25 cellular contexts compared by ENCODE assay signal in the genomic region with DNA sequence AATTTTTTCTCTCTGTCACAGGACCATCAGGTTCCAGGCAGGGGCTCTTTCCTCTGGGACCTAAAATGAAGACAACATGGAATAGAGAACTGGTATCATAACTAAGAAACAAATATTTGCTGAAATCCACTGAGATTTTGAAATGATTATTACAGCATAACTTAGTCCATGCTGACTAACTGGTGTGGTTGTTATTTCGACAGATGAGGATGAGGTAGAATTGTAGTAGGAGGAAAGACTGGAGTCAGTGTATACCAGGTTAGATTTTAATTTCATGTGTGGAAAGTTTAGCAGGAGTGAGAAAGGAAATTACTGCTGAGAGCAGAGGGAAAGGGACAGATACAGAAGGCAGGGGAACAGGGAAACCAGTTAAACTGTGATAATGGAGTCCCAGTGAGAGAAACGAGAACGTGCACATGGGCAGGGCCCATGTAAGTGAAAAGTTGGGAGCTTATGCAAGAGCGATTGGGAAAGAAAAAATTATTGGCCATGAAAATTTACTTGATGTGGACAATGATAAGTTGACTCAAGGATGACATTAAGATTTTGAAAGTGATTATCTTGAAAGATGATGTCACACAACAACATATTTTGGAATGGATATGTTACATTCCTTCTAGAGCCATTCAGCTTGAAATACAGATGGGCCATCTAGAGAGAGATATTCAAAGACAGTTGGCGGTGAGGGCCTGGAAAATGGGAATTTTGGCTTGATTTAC.
A peak's percentile ranks its signal among the peaks of the same experiment; 100 is the strongest.
DNase-seq lines count a peak whose midpoint lies in the region; ATAC-seq and TF ChIP-seq lines count a peak whose summit lies in the region.
"Had no signal": no experiment of that assay in that cellular context is flagged by ENCODE, and none has a peak within 500 bp of the region (broad histone marks: within the 10 kb centered on the region; RNA-seq: fewer than 3 reads in every experiment).

No MANE protein-coding gene starts in this region.

- H3K27me3 Mint-ChIP-seq in GM23338 (ENCODE audit: insufficient read depth, low read depth, poor library complexity) = no peaks in the 10 kb centered on the region
- H3K27me3 Mint-ChIP-seq: brain; dendritic cell treated with granulocyte-macrophage colony-stimulating factor and Interleukin-4, amounts not matched to agents 40 ng/mL and 50 ng/mL, for 4 days; T-cell had no signal

- no peaks in the 10 kb centered on the region for H4K20me1 ChIP-seq in GM23338 (replicated peaks; ENCODE audit: insufficient read depth)

- H3K27ac ChIP-seq in GM23338 (ENCODE audit: low read depth) = no peak overlapping the region
- H3K27ac ChIP-seq: heart left ventricle, ovary, WERI-Rb-1 had no signal

- no peak for DNase-seq in GM23338 (ENCODE audit: low spot score)
- peak; percentile 68 for DNase-seq in fibroblast of mammary gland (ENCODE audit: low read depth)
- no peak for DNase-seq in iPS-NIHi7 (ENCODE audit: extremely low spot score)
- no peak for DNase-seq in retina
- DNase-seq in GM20000 (ENCODE audit: low spot score) = no peak
- DNase-seq: activated CD8-positive, alpha-beta T cell treated with anti-CD3 and anti-CD28 coated beads, Interleukin-2, amount 10 ng/mL, durations not matched to agents 7 days and 5 days; activated T-cell treated with anti-CD3 and anti-CD28 coated beads, Interleukin-2, amount 50 U/mL, for 48 hours; Calu3; heart left ventricle; immature natural killer cell; MG63; NCI-H187 treated with DMSO at 0.1 percent for 48 hours; NCI-H510A; ovary; stimulated activated CD4-positive, alpha-beta T cell treated with anti-CD3 and anti-CD28 coated beads, Interleukin-4, amount 100 ng/mL, for 24 hours; T-cell; WERI-Rb-1 had no signal

- TF ChIP-seq CTCF in GM23338 (conservative IDR thresholded peaks at IDR 0.05; ENCODE audit: low read depth in 2 of 2) = no peak
- TF ChIP-seq CTCF in fibroblast of mammary gland (conservative IDR thresholded peaks at IDR 0.05; ENCODE audit: control insufficient read depth, insufficient read depth, low read depth, low read length) = no peak
- TF ChIP-seq CTCF in GM20000 (IDR thresholded peaks at IDR 0.05; ENCODE audit: extremely low read depth, missing control alignments) = no peak

- H3K36me3 ChIP-seq in GM23338 (ENCODE audit: insufficient read depth) (no peaks in the 10 kb centered on the region), skeletal muscle satellite cell (ENCODE audit: insufficient read depth, low read length) (no peaks in the 10 kb centered on the region)
- H3K36me3 ChIP-seq: heart left ventricle, MG63, ovary, WERI-Rb-1 had no signal

- no peaks in the 10 kb centered on the region for H3K27me3 ChIP-seq in GM23338 (ENCODE audit: insufficient read depth)
- no peaks in the 10 kb centered on the region for H3K27me3 ChIP-seq in skeletal muscle satellite cell (ENCODE audit: control insufficient read depth, insufficient read depth, low read length)
- H3K27me3 ChIP-seq: heart left ventricle, MG63, ovary had no signal

- H3K27ac Mint-ChIP-seq in GM23338 = peak overlapping the region; percentile 20; the same call in 1 of the 2 replicates
- H3K27ac Mint-ChIP-seq: activated CD8-positive, alpha-beta T cell treated with anti-CD3 and anti-CD28 coated beads, Interleukin-2, amount 10 ng/mL, durations not matched to agents 7 days and 5 days; activated naive CD4-positive, alpha-beta T cell treated with anti-CD3 and anti-CD28 coated beads, Interleukin-2, amount 50 U/mL, for 24 hours; brain; dendritic cell treated with granulocyte-macrophage colony-stimulating factor and Interleukin-4, amounts not matched to agents 40 ng/mL and 50 ng/mL, for 4 days; immature natural killer cell; T-cell had no signal

- peaks cover 38% of the 10 kb centered on the region for H3K4me1 ChIP-seq in GM23338 (ENCODE audit: insufficient read depth)
- peaks cover 28% of the 10 kb centered on the region for H3K4me1 ChIP-seq in skeletal muscle satellite cell (ENCODE audit: control insufficient read depth, insufficient read depth, low read length)
- H3K4me1 ChIP-seq: heart left ventricle had no signal

- peak overlapping the region; percentile 44 for H3K4me2 ChIP-seq in GM23338
- peak overlapping the region; percentile 39 for H3K4me2 ChIP-seq in skeletal muscle satellite cell (ENCODE audit: low read length)

- no peaks in the 10 kb centered on the region for H3K79me2 ChIP-seq in GM23338 (replicated peaks; ENCODE audit: insufficient read depth)

- H3K9ac ChIP-seq in skeletal muscle satellite cell (ENCODE audit: low read depth, low read length) = no peak overlapping the region

- H3K4me3 Mint-ChIP-seq in GM23338 = no peak overlapping the region
- H3K4me3 Mint-ChIP-seq: activated CD8-positive, alpha-beta T cell treated with anti-CD3 and anti-CD28 coated beads, Interleukin-2, amount 10 ng/mL, durations not matched to agents 7 days and 5 days; activated naive CD4-positive, alpha-beta T cell treated with anti-CD3 and anti-CD28 coated beads, Interleukin-2, amount 50 U/mL, for 24 hours; brain; dendritic cell treated with granulocyte-macrophage colony-stimulating factor and Interleukin-4, amounts not matched to agents 40 ng/mL and 50 ng/mL, for 4 days; immature natural killer cell; T-cell had no signal

- no peaks in the 10 kb centered on the region for H3K36me3 Mint-ChIP-seq in GM23338 (ENCODE audit: low read depth)
- H3K36me3 Mint-ChIP-seq: activated naive CD4-positive, alpha-beta T cell treated with anti-CD3 and anti-CD28 coated beads, Interleukin-2, amount 50 U/mL, for 24 hours; brain; immature natural killer cell; T-cell had no signal

- H3K4me1 Mint-ChIP-seq in GM23338 = peaks cover 42% of the 10 kb centered on the region
- H3K4me1 Mint-ChIP-seq: activated naive CD4-positive, alpha-beta T cell treated with anti-CD3 and anti-CD28 coated beads, Interleukin-2, amount 50 U/mL, for 24 hours; immature natural killer cell; T-cell had no signal

- peak overlapping the region; percentile 28; the same call in 1 of the 2 replicates for H2AFZ ChIP-seq in GM23338

- no peaks in the 10 kb centered on the region for H3F3A ChIP-seq in GM23338 (replicated peaks; ENCODE audit: low read depth)

- H3K9me2 ChIP-seq in GM23338 (ENCODE audit: insufficient read depth) = peaks cover 26% of the 10 kb centered on the region

- no peaks in the 10 kb centered on the region for H3K9me3 ChIP-seq in skeletal muscle satellite cell (replicated peaks; ENCODE audit: low read length)
- H3K9me3 ChIP-seq: heart left ventricle, MG63, ovary had no signal

- ATAC-seq in GM23338 (no peak), SK-N-SH treated with all-trans-retinoic acid at 6 μM for 48 hours (peak; percentile 9; the same call in 2 of the 3 replicates), HG02623 (IDR thresholded peaks at IDR 0.05; ENCODE audit: unreplicated experiment) (no peak)
- ATAC-seq: activated CD8-positive, alpha-beta T cell treated with anti-CD3 and anti-CD28 coated beads, Interleukin-2, amount 10 ng/mL, durations not matched to agents 7 days and 5 days; GM12878; heart left ventricle; HepG2; T-cell had no signal

- H3K9me3 Mint-ChIP-seq in GM23338 = no peaks in the 10 kb centered on the region
- H3K9me3 Mint-ChIP-seq: activated naive CD4-positive, alpha-beta T cell treated with anti-CD3 and anti-CD28 coated beads, Interleukin-2, amount 50 U/mL, for 24 hours; brain; dendritic cell treated with granulocyte-macrophage colony-stimulating factor and Interleukin-4, amounts not matched to agents 40 ng/mL and 50 ng/mL, for 4 days; immature natural killer cell had no signal

- H3K4me3 ChIP-seq in GM23338 = no peak overlapping the region
- H3K4me3 ChIP-seq in fibroblast of mammary gland (ENCODE audit: control insufficient read depth, low read depth, low read length) = no peak overlapping the region
- H3K4me3 ChIP-seq in skeletal muscle satellite cell (ENCODE audit: low read length) = no peak overlapping the region
- H3K4me3 ChIP-seq: GM12878, heart left ventricle, MG63, ovary had no signal

TF ChIP-seq in GM23338, 12 proteins besides CTCF, POLR2A, EP300 and RAD21 (continues in another document):
- TF ChIP-seq CREB1 (CRISPR knock-in tag; IDR thresholded peaks at IDR 0.05; ENCODE audit: low read depth) (no peak), EZH2 (IDR thresholded peaks at IDR 0.05; ENCODE audit: low read depth, unreplicated experiment) (no peak)

TF ChIP-seq in SK-N-SH treated with all-trans-retinoic acid at 6 μM for 48 hours, 23 proteins besides CTCF, POLR2A, EP300 and RAD21 (continues in another document):
- no peak for TF ChIP-seq ESRRG (CRISPR knock-in tag; IDR thresholded peaks at IDR 0.05)
- TF ChIP-seq, protein P1, sequence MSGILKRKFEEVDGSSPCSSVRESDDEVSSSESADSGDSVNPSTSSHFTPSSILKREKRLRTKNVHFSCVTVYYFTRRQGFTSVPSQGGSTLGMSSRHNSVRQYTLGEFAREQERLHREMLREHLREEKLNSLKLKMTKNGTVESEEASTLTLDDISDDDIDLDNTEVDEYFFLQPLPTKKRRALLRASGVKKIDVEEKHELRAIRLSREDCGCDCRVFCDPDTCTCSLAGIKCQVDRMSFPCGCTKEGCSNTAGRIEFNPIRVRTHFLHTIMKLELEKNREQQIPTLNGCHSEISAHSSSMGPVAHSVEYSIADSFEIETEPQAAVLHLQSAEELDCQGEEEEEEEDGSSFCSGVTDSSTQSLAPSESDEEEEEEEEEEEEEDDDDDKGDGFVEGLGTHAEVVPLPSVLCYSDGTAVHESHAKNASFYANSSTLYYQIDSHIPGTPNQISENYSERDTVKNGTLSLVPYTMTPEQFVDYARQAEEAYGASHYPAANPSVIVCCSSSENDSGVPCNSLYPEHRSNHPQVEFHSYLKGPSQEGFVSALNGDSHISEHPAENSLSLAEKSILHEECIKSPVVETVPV (CRISPR knock-in tag; IDR thresholded peaks at IDR 0.05) = no peak
- no peak for TF ChIP-seq BACH2 (CRISPR knock-in tag; IDR thresholded peaks at IDR 0.05; ENCODE audit: borderline replicate concordance)
- TF ChIP-seq, protein P2, sequence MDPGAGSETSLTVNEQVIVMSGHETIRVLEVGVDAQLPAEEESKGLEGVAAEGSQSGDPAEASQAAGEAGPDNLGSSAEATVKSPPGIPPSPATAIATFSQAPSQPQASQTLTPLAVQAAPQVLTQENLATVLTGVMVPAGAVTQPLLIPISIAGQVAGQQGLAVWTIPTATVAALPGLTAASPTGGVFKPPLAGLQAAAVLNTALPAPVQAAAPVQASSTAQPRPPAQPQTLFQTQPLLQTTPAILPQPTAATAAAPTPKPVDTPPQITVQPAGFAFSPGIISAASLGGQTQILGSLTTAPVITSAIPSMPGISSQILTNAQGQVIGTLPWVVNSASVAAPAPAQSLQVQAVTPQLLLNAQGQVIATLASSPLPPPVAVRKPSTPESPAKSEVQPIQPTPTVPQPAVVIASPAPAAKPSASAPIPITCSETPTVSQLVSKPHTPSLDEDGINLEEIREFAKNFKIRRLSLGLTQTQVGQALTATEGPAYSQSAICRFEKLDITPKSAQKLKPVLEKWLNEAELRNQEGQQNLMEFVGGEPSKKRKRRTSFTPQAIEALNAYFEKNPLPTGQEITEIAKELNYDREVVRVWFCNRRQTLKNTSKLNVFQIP (CRISPR knock-in tag; IDR thresholded peaks at IDR 0.05; ENCODE audit: borderline replicate concordance, low read depth) = no peak
- no peak for TF ChIP-seq TCF4 (CRISPR knock-in tag; IDR thresholded peaks at IDR 0.05; ENCODE audit: borderline replicate concordance)
- no peak for TF ChIP-seq CSDC2 (CRISPR knock-in tag; IDR thresholded peaks at IDR 0.05)
- TF ChIP-seq ZFP30 (CRISPR knock-in tag; IDR thresholded peaks at IDR 0.05) = no peak
- no peak for TF ChIP-seq ISL1 (CRISPR knock-in tag; IDR thresholded peaks at IDR 0.05)
- no peak for TF ChIP-seq TOX (CRISPR knock-in tag; IDR thresholded peaks at IDR 0.05; ENCODE audit: borderline replicate concordance)
